ENCODE assay signal across 8 cellular contexts in the genomic region with DNA sequence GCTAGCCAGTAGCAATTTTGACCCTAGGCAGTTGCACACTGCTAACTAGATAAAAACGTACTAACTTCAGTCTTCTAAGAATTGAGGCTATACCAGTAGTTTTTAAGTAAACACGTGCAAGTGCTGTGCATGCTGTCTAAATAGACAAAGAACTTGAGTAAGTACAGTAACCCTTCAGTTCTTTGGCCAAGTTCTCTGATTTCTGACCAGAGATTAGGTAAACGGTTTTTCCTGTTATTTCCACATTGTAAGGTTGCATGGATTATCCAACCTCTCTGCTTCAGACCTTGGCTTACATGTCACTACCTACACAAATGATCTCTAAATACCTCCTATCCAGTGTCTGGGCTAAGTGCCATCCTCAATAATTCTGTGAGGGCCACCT. TPM values are rescaled to one million over a fixed set of nuclear protein-coding genes. Genes with fewer than 3 reads are reported as not detected.
DNase-seq lines count a peak whose midpoint lies in the region; ATAC-seq and TF ChIP-seq lines count a peak whose summit lies in the region.

No MANE protein-coding gene starts in this region.

- no peak for DNase-seq in HAP-1 (ENCODE audit: low spot score in 2 of 2)
- no peak for DNase-seq in right atrium auricular region (ENCODE audit: low spot score)
- DNase-seq in DMS114 treated with DMSO at 0.1 percent for 48 hours (lab: John Stamatoyannopoulos, UW; ENCODE audit: unreplicated experiment) = no peak
- DNase-seq in mucosa of gallbladder (ENCODE audit: low spot score) = no peak
- no peak for DNase-seq in GM19238 (ENCODE audit: insufficient read length, low spot score)

- H3K4me3 ChIP-seq in HAP-1 (peak overlapping the region; percentile 56), right atrium auricular region (peak overlapping the region; percentile 73 to 77), skeletal muscle tissue (ENCODE audit: low read length in 3 of 3) (peak overlapping the region; percentile 89 to 93 (median 90))

- H3K4me1 ChIP-seq in HAP-1 (peaks cover 11% of the 10 kb centered on the region), right atrium auricular region (peaks cover 0 to 25% of the 10 kb centered on the region in 2 donors), skeletal muscle tissue (ENCODE audit: control insufficient read depth in 3 of 3, insufficient read depth in 3 of 3, low read length in 3 of 3) (peaks cover 14 to 22% (median 22%) of the 10 kb centered on the region in 3 donors)

- peak overlapping the region; percentile 80 for H3K27ac ChIP-seq in VCaP
- H3K27ac ChIP-seq in right atrium auricular region = peak overlapping the region; percentile 80 to 93
- H3K27ac ChIP-seq in skeletal muscle tissue (ENCODE audit: low read depth, low read length) = no peak overlapping the region

- no peaks in the 10 kb centered on the region for H3K9me3 ChIP-seq in HAP-1
- no peaks in the 10 kb centered on the region for H3K9me3 ChIP-seq in right atrium auricular region
- H3K9me3 ChIP-seq in skeletal muscle tissue (ENCODE audit: control insufficient read depth in 3 of 3, low read length in 3 of 3) = no peaks in the 10 kb centered on the region

- TF ChIP-seq CTCF in VCaP (conservative IDR thresholded peaks at IDR 0.05) (peak; percentile 54; the same call in 1 of the 2 replicates), right atrium auricular region (IDR thresholded peaks at IDR 0.05) (no peak)

- no peaks in the 10 kb centered on the region for H3K27me3 ChIP-seq in HAP-1 (ENCODE audit: low read depth)
- no peaks in the 10 kb centered on the region for H3K27me3 ChIP-seq in right atrium auricular region
- H3K27me3 ChIP-seq in skeletal muscle tissue (ENCODE audit: control insufficient read depth in 3 of 3, insufficient read depth in 3 of 3, low read length in 3 of 3) = no peaks in the 10 kb centered on the region

- H3K9ac ChIP-seq in skeletal muscle tissue (ENCODE audit: low read depth in 1 of 3, low read length in 3 of 3) = peak overlapping the region in 1 of 3 donors; percentile 86

- in situ Hi-C loops in HAP-1 (cut with MboI; ENCODE audit: low sequenced_read_pairs) = loop anchor here (5.0 to 25.0 kb wide), 2 partner anchors 250 to 935 kb away; no protein-coding TSS in a partner anchor

- H3K36me3 ChIP-seq in HAP-1 (replicated peaks) (peaks cover 13% of the 10 kb centered on the region), right atrium auricular region (no peaks in the 10 kb centered on the region), skeletal muscle tissue (ENCODE audit: control insufficient read depth in 3 of 3, insufficient read depth in 3 of 3, low read length in 3 of 3) (peaks cover 0 to 4% (median 0%) of the 10 kb centered on the region in 3 donors)

- no peak for ATAC-seq in HG02798 (IDR thresholded peaks at IDR 0.05; ENCODE audit: poor library complexity, unreplicated experiment)

RNA-seq across cellular contexts. Expression of a gene that starts 0.9 kb away (rescaled TPM):
- total RNA-seq in right atrium auricular region (1 to 10 TPM; 4.6 to 6.7 TPM), skeletal muscle tissue (13.6 TPM), mucosa of gallbladder (8.8 TPM)
